14 cellular contexts compared by ENCODE assay signal in genomic region chr18:45456076-45457066, GRCh38.
A peak's percentile ranks its signal among the peaks of the same experiment; 100 is the strongest.
DNase-seq lines count a peak whose midpoint lies in the region; ATAC-seq, FAIRE-seq and TF ChIP-seq lines count a peak whose summit lies in the region.
"Had no signal": no experiment of that assay in that cellular context is flagged by ENCODE, and none has a peak within 500 bp of the region (broad histone marks: within the 10 kb centered on the region; RNA-seq: fewer than 3 reads in every experiment).

No MANE protein-coding gene starts in this region.

- TF ChIP-seq EP300 in K562 (IDR thresholded peaks at IDR 0.05; ENCODE audit: low read length): no peak

- H3K4me2 ChIP-seq in K562 (ENCODE audit: insufficient read depth, low read length): no peak overlapping the region

- no peaks in the 10 kb centered on the region for H4K20me1 ChIP-seq in K562 (replicated peaks; ENCODE audit: control insufficient read depth, insufficient read depth, low read length)

- H3K79me2 ChIP-seq in K562 (ENCODE audit: control insufficient read depth, insufficient read depth, low read length): no peaks in the 10 kb centered on the region

- H3K9ac ChIP-seq in K562 (ENCODE audit: insufficient read depth in 1 of 2, low read depth in 2 of 2, low read length in 2 of 2): no peak overlapping the region

- TF ChIP-seq CTCF in K562 (IDR thresholded peaks at IDR 0.05 in 2 of 3, conservative IDR thresholded peaks at IDR 0.05 in 1 of 3; ENCODE audit: insufficient read depth in 2 of 3, low read depth in 1 of 3, low read length in 3 of 3) (no peak), testis (IDR thresholded peaks at IDR 0.05) (no peak), prostate gland (IDR thresholded peaks at IDR 0.05) (no peak)

- H3K27ac ChIP-seq in K562 (ENCODE audit: extremely low read depth, low read depth, low read length) (no peak overlapping the region), testis (peak overlapping the region in 1 of 2 donors; percentile 25), prostate gland (no peak overlapping the region)
- H3K27ac ChIP-seq: thoracic aorta had no signal

- no peaks in the 10 kb centered on the region for H3K9me1 ChIP-seq in K562 (ENCODE audit: control insufficient read depth, insufficient read depth, low read length)

- in situ Hi-C loops in K562 (cut with MboI): no loop called here

- H3K27me3 Mint-ChIP-seq in activated naive CD8-positive, alpha-beta T cell treated with anti-CD3 and anti-CD28 coated beads, Interleukin-2, amount 50 U/mL, for 24 hours: no peaks in the 10 kb centered on the region
- no peaks in the 10 kb centered on the region for H3K27me3 Mint-ChIP-seq in activated naive CD8-positive, alpha-beta T cell treated with anti-CD3 and anti-CD28 coated beads for 36 hours
- no peaks in the 10 kb centered on the region for H3K27me3 Mint-ChIP-seq in activated CD4-positive, alpha-beta memory T cell treated with anti-CD3 and anti-CD28 coated beads, Interleukin-2, amount 10 ng/mL, durations not matched to agents 7 days and 5 days
- peaks cover 3% of the 10 kb centered on the region for H3K27me3 Mint-ChIP-seq in activated naive CD4-positive, alpha-beta T cell treated with anti-CD3 and anti-CD28 coated beads for 36 hours (ENCODE audit: low read depth)

- H3K4me3 Mint-ChIP-seq in activated naive CD8-positive, alpha-beta T cell treated with anti-CD3 and anti-CD28 coated beads, Interleukin-2, amount 50 U/mL, for 24 hours: no peak overlapping the region
- no peak overlapping the region for H3K4me3 Mint-ChIP-seq in activated naive CD8-positive, alpha-beta T cell treated with anti-CD3 and anti-CD28 coated beads for 36 hours
- no peak overlapping the region for H3K4me3 Mint-ChIP-seq in activated CD4-positive, alpha-beta memory T cell treated with anti-CD3 and anti-CD28 coated beads, Interleukin-2, amount 10 ng/mL, durations not matched to agents 7 days and 5 days
- H3K4me3 Mint-ChIP-seq in activated naive CD4-positive, alpha-beta T cell treated with anti-CD3 and anti-CD28 coated beads for 36 hours: no peak overlapping the region
- H3K4me3 Mint-ChIP-seq: endodermal cell had no signal

- WGBS in K562 (ENCODE audit: insufficient coverage, low coverage, missing lambda C conversion rate): 2% methylated on average over 4 of the region's 5 CpGs
- WGBS in testis, 2 donors: 45 to 57% methylated on average over 5 of the region's 5 CpGs
- WGBS in prostate gland: 66% methylated on average over 5 of the region's 5 CpGs

- H3K27me3 ChIP-seq in K562 (ENCODE audit: control insufficient read depth in 2 of 2, insufficient read depth in 2 of 2, low read length in 2 of 2) (no peaks in the 10 kb centered on the region), testis (no peaks in the 10 kb centered on the region), prostate gland (replicated peaks; ENCODE audit: insufficient read depth) (no peaks in the 10 kb centered on the region)

- POLR2A ChIA-PET in K562 (lab: Yijun Ruan, JAX): interaction anchor here (0.7 kb wide), 1 partner anchor 50 kb away, joined by 3 read pairs; no protein-coding TSS in a partner anchor
- POLR2A ChIA-PET in activated CD4-positive, alpha-beta memory T cell treated with anti-CD3 and anti-CD28 coated beads, Interleukin-2, amount 10 ng/mL, durations not matched to agents 7 days and 5 days (lab: Charles Lee): no interaction called here

- H3K36me3 ChIP-seq in K562 (ENCODE audit: control insufficient read depth, insufficient read depth, low read length) (no peaks in the 10 kb centered on the region), testis (ENCODE audit: low read depth, missing control alignments) (no peaks in the 10 kb centered on the region), prostate gland (no peaks in the 10 kb centered on the region)
- H3K36me3 ChIP-seq: HAP-1, thoracic aorta had no signal

- no peaks in the 10 kb centered on the region for H3K9me3 Mint-ChIP-seq in activated naive CD8-positive, alpha-beta T cell treated with anti-CD3 and anti-CD28 coated beads, Interleukin-2, amount 50 U/mL, for 24 hours
- no peaks in the 10 kb centered on the region for H3K9me3 Mint-ChIP-seq in activated naive CD8-positive, alpha-beta T cell treated with anti-CD3 and anti-CD28 coated beads for 36 hours
- no peaks in the 10 kb centered on the region for H3K9me3 Mint-ChIP-seq in activated CD4-positive, alpha-beta memory T cell treated with anti-CD3 and anti-CD28 coated beads, Interleukin-2, amount 10 ng/mL, durations not matched to agents 7 days and 5 days
- peaks cover 4% of the 10 kb centered on the region for H3K9me3 Mint-ChIP-seq in activated naive CD4-positive, alpha-beta T cell treated with anti-CD3 and anti-CD28 coated beads for 36 hours

- no peak for DNase-seq in activated naive CD8-positive, alpha-beta T cell treated with anti-CD3 and anti-CD28 coated beads, Interleukin-2, amount 50 U/mL, for 24 hours
- no peak for DNase-seq in activated naive CD8-positive, alpha-beta T cell treated with anti-CD3 and anti-CD28 coated beads for 36 hours
- DNase-seq in NCI-H2227 (lab: John Stamatoyannopoulos, UW; ENCODE audit: unreplicated experiment) (peak; percentile 88), K562 (ENCODE audit: extremely low read depth in 1 of 4, low spot score in 3 of 4) (no peak), testis (peak; percentile 79), prostate gland (ENCODE audit: low spot score) (no peak)
- DNase-seq in activated CD4-positive, alpha-beta memory T cell treated with anti-CD3 and anti-CD28 coated beads, Interleukin-2, amount 10 ng/mL, durations not matched to agents 7 days and 5 days: no peak
- DNase-seq in activated naive CD4-positive, alpha-beta T cell treated with anti-CD3 and anti-CD28 coated beads for 36 hours: no peak
- DNase-seq: activated CD8-positive, alpha-beta memory T cell treated with anti-CD3 and anti-CD28 coated beads, Interleukin-2, amount 50 U/mL, for 4 hours; anterior cingulate cortex; endodermal cell; T1000 had no signal

- intact Hi-C loops in K562 (cut with micrococcal nuclease): no loop called here
- intact Hi-C loops in testis (cut with DNase I; ENCODE audit: low total_unique reads): loop anchor here (10.0 kb wide), 1 partner anchor 58 kb away; no protein-coding TSS in a partner anchor
- intact Hi-C loops in activated naive CD4-positive, alpha-beta T cell treated with anti-CD3 and anti-CD28 coated beads for 36 hours (cut with micrococcal nuclease): no loop called here
- intact Hi-C loops in prostate gland (cut with DNase I): no loop called here

- no peak for FAIRE-seq in K562 (lab: Jason Lieb, UNC)

- BruUV-seq in K562 (replicated peaks; lab: Mats Ljungman, UMichigan): no TSS peak

- H3K4me1 Mint-ChIP-seq in activated naive CD8-positive, alpha-beta T cell treated with anti-CD3 and anti-CD28 coated beads, Interleukin-2, amount 50 U/mL, for 24 hours: no peaks in the 10 kb centered on the region
- H3K4me1 Mint-ChIP-seq in activated naive CD8-positive, alpha-beta T cell treated with anti-CD3 and anti-CD28 coated beads for 36 hours: no peaks in the 10 kb centered on the region
- no peaks in the 10 kb centered on the region for H3K4me1 Mint-ChIP-seq in activated CD4-positive, alpha-beta memory T cell treated with anti-CD3 and anti-CD28 coated beads, Interleukin-2, amount 10 ng/mL, durations not matched to agents 7 days and 5 days
- H3K4me1 Mint-ChIP-seq in activated naive CD4-positive, alpha-beta T cell treated with anti-CD3 and anti-CD28 coated beads for 36 hours (ENCODE audit: low read depth): no peaks in the 10 kb centered on the region
- H3K4me1 Mint-ChIP-seq: endodermal cell had no signal

- TF ChIP-seq POLR2A in K562 (conservative IDR thresholded peaks at IDR 0.05): no peak
- TF ChIP-seq POLR2A in testis (IDR thresholded peaks at IDR 0.05): no peak
- TF ChIP-seq POLR2A in prostate gland (IDR thresholded peaks at IDR 0.05): no peak

- peak; percentile 28 for ATAC-seq in activated naive CD8-positive, alpha-beta T cell treated with anti-CD3 and anti-CD28 coated beads, Interleukin-2, amount 50 U/mL, for 24 hours
- ATAC-seq in K562: no peak

- CTCF ChIA-PET in K562 (lab: Yijun Ruan, JAX; ENCODE audit: low intra/inter-chr PET ratio): no interaction called here
- CTCF ChIA-PET in activated CD4-positive, alpha-beta memory T cell treated with anti-CD3 and anti-CD28 coated beads, Interleukin-2, amount 10 ng/mL, durations not matched to agents 7 days and 5 days (lab: Charles Lee): no interaction called here
- CTCF ChIA-PET in activated naive CD4-positive, alpha-beta T cell treated with anti-CD3 and anti-CD28 coated beads for 36 hours (lab: Charles Lee): no interaction called here

- no peak for TF ChIP-seq RAD21 in K562 (CRISPR knock-in tag; conservative IDR thresholded peaks at IDR 0.05 in 1 of 2, IDR thresholded peaks at IDR 0.05 in 1 of 2)

- H3K27ac Mint-ChIP-seq in activated naive CD8-positive, alpha-beta T cell treated with anti-CD3 and anti-CD28 coated beads, Interleukin-2, amount 50 U/mL, for 24 hours: no peak overlapping the region
- no peak overlapping the region for H3K27ac Mint-ChIP-seq in activated naive CD8-positive, alpha-beta T cell treated with anti-CD3 and anti-CD28 coated beads for 36 hours
- no peak overlapping the region for H3K27ac Mint-ChIP-seq in activated CD4-positive, alpha-beta memory T cell treated with anti-CD3 and anti-CD28 coated beads, Interleukin-2, amount 10 ng/mL, durations not matched to agents 7 days and 5 days
- no peak overlapping the region for H3K27ac Mint-ChIP-seq in activated naive CD4-positive, alpha-beta T cell treated with anti-CD3 and anti-CD28 coated beads for 36 hours
- H3K27ac Mint-ChIP-seq: endodermal cell had no signal

- no peaks in the 10 kb centered on the region for H3K36me3 Mint-ChIP-seq in activated naive CD8-positive, alpha-beta T cell treated with anti-CD3 and anti-CD28 coated beads, Interleukin-2, amount 50 U/mL, for 24 hours (ENCODE audit: low read depth)
- no peaks in the 10 kb centered on the region for H3K36me3 Mint-ChIP-seq in activated naive CD8-positive, alpha-beta T cell treated with anti-CD3 and anti-CD28 coated beads for 36 hours
- no peaks in the 10 kb centered on the region for H3K36me3 Mint-ChIP-seq in activated CD4-positive, alpha-beta memory T cell treated with anti-CD3 and anti-CD28 coated beads, Interleukin-2, amount 10 ng/mL, durations not matched to agents 7 days and 5 days (ENCODE audit: low read depth)
- no peaks in the 10 kb centered on the region for H3K36me3 Mint-ChIP-seq in activated naive CD4-positive, alpha-beta T cell treated with anti-CD3 and anti-CD28 coated beads for 36 hours (ENCODE audit: low read depth)

- no peak overlapping the region for H2AFZ ChIP-seq in K562 (ENCODE audit: low read depth, low read length)

- H3K4me1 ChIP-seq in K562 (replicated peaks in 1 of 2; ENCODE audit: control insufficient read depth in 2 of 2, insufficient read depth in 2 of 2, low read length in 2 of 2): no peaks in the 10 kb centered on the region
- H3K4me1 ChIP-seq in testis: peaks cover 17% of the 10 kb centered on the region
- no peaks in the 10 kb centered on the region for H3K4me1 ChIP-seq in prostate gland (replicated peaks)
- H3K4me1 ChIP-seq: HAP-1 had no signal

- H3K4me3 ChIP-seq in K562 (no peak overlapping the region), testis (no peak overlapping the region), prostate gland (no peak overlapping the region)
- H3K4me3 ChIP-seq: HAP-1, thoracic aorta had no signal

- H3K9me3 ChIP-seq in K562 (replicated peaks; ENCODE audit: control insufficient read depth, insufficient read depth, low read depth, low read length) (no peaks in the 10 kb centered on the region), testis (no peaks in the 10 kb centered on the region), prostate gland (no peaks in the 10 kb centered on the region)
- H3K9me3 ChIP-seq: HAP-1, thoracic aorta had no signal

Comparison
In these comparisons a context has a peak if more than half of its experiments do, and no peak if none do; other contexts are left out.
1. DNase-seq: peak in NCI-H2227 (single experiment) and testis (single experiment); none in activated naive CD8-positive, alpha-beta T cell treated with anti-CD3 and anti-CD28 coated beads, Interleukin-2, amount 50 U/mL, for 24 hours (single experiment), activated naive CD8-positive, alpha-beta T cell treated with anti-CD3 and anti-CD28 coated beads for 36 hours (single experiment), K562 (0 of 4), activated CD4-positive, alpha-beta memory T cell treated with anti-CD3 and anti-CD28 coated beads, Interleukin-2, amount 10 ng/mL, durations not matched to agents 7 days and 5 days (single experiment), activated naive CD4-positive, alpha-beta T cell treated with anti-CD3 and anti-CD28 coated beads for 36 hours (single experiment) and prostate gland (single experiment).